Comparison of ENCODE assay signal across 12 cellular contexts in genomic region chr17:78715000-78715771, GRCh38.
DNase-seq lines count a peak whose midpoint lies in the region; ATAC-seq and TF ChIP-seq lines count a peak whose summit lies in the region.
"Had no signal": no experiment of that assay in that cellular context is flagged by ENCODE, and none has a peak within 500 bp of the region (broad histone marks: within the 10 kb centered on the region; RNA-seq: fewer than 3 reads in every experiment).

No MANE protein-coding gene starts in this region.

- H3K27ac Mint-ChIP-seq in activated naive CD4-positive, alpha-beta T cell treated with anti-CD3 and anti-CD28 coated beads, Interleukin-2, amount 50 U/mL, for 24 hours, result peak overlapping the region; percentile 95
- H3K27ac Mint-ChIP-seq in activated CD4-positive, alpha-beta memory T cell treated with anti-CD3 and anti-CD28 coated beads for 36 hours, result peak overlapping the region; percentile 85
- H3K27ac Mint-ChIP-seq: neural progenitor cell had no signal

- H3K36me3 Mint-ChIP-seq in activated naive CD4-positive, alpha-beta T cell treated with anti-CD3 and anti-CD28 coated beads, Interleukin-2, amount 50 U/mL, for 24 hours, result no peaks in the 10 kb centered on the region
- H3K36me3 Mint-ChIP-seq in activated CD4-positive, alpha-beta memory T cell treated with anti-CD3 and anti-CD28 coated beads for 36 hours, result peaks cover 1% of the 10 kb centered on the region
- H3K36me3 Mint-ChIP-seq: neural progenitor cell had no signal

- TF ChIP-seq CTCF in upper lobe of left lung (IDR thresholded peaks at IDR 0.05) (no peak), GM10266 (IDR thresholded peaks at IDR 0.05; ENCODE audit: control insufficient read depth, insufficient read depth, low read depth, missing control alignments) (no peak)

- no peak for DNase-seq in activated naive CD4-positive, alpha-beta T cell treated with anti-CD3 and anti-CD28 coated beads, Interleukin-2, amount 50 U/mL, for 16 hours
- DNase-seq in activated CD4-positive, alpha-beta memory T cell treated with anti-CD3 and anti-CD28 coated beads for 36 hours, result no peak
- DNase-seq in upper lobe of left lung (no peak), GM10266 (ENCODE audit: extremely low spot score) (no peak)
- DNase-seq: BE2C, SHP77 treated with DMSO at 0.1 percent for 48 hours had no signal

- H3K27ac ChIP-seq in layer of hippocampus (ENCODE audit: low read depth, low read length) (peak overlapping the region; percentile 94), upper lobe of left lung (peak overlapping the region in 3 of 4 donors; percentile 4 to 21 (median 17))
- H3K27ac ChIP-seq: neural progenitor cell, vagina had no signal

- H3K36me3 ChIP-seq in upper lobe of left lung, result no peaks in the 10 kb centered on the region
- H3K36me3 ChIP-seq: BE2C, neural progenitor cell, vagina had no signal

- peak overlapping the region; percentile 77 for H3K4me3 Mint-ChIP-seq in activated naive CD4-positive, alpha-beta T cell treated with anti-CD3 and anti-CD28 coated beads, Interleukin-2, amount 50 U/mL, for 24 hours
- H3K4me3 Mint-ChIP-seq in activated CD4-positive, alpha-beta memory T cell treated with anti-CD3 and anti-CD28 coated beads for 36 hours, result peak overlapping the region; percentile 40
- H3K4me3 Mint-ChIP-seq: neural progenitor cell had no signal

- H3K27me3 Mint-ChIP-seq in activated naive CD4-positive, alpha-beta T cell treated with anti-CD3 and anti-CD28 coated beads, Interleukin-2, amount 50 U/mL, for 24 hours, result no peaks in the 10 kb centered on the region
- no peaks in the 10 kb centered on the region for H3K27me3 Mint-ChIP-seq in activated CD4-positive, alpha-beta memory T cell treated with anti-CD3 and anti-CD28 coated beads for 36 hours

- no peak for TF ChIP-seq POLR2A in upper lobe of left lung (IDR thresholded peaks at IDR 0.05)

- no peaks in the 10 kb centered on the region for H3K9me3 Mint-ChIP-seq in activated naive CD4-positive, alpha-beta T cell treated with anti-CD3 and anti-CD28 coated beads, Interleukin-2, amount 50 U/mL, for 24 hours
- no peaks in the 10 kb centered on the region for H3K9me3 Mint-ChIP-seq in activated CD4-positive, alpha-beta memory T cell treated with anti-CD3 and anti-CD28 coated beads for 36 hours
- H3K9me3 Mint-ChIP-seq: neural progenitor cell had no signal

- CTCF ChIA-PET in activated CD4-positive, alpha-beta memory T cell treated with anti-CD3 and anti-CD28 coated beads for 36 hours (lab: Charles Lee), result interaction anchor here (0.8 to 1.0 kb wide), 2 partner anchors 8 to 303 kb away, joined by 3 to 4 read pairs; no protein-coding TSS in a partner anchor

- H3K4me1 ChIP-seq in upper lobe of left lung, result peaks cover 47 to 83% (median 57%) of the 10 kb centered on the region in 4 donors

- no peaks in the 10 kb centered on the region for H3K9me3 ChIP-seq in upper lobe of left lung
- H3K9me3 ChIP-seq: BE2C, vagina had no signal

- POLR2A ChIA-PET in activated CD4-positive, alpha-beta memory T cell treated with anti-CD3 and anti-CD28 coated beads for 36 hours (lab: Charles Lee), result interaction anchor here (2.1 to 3.6 kb wide), 2 partner anchors 11 to 21 kb away, joined by 10 to 12 read pairs; no protein-coding TSS in a partner anchor

- ATAC-seq in upper lobe of left lung (ENCODE audit: low FRiP score in 2 of 2) (no peak), HG03460 (IDR thresholded peaks at IDR 0.05; ENCODE audit: unreplicated experiment) (no peak), HG03521 (IDR thresholded peaks at IDR 0.05; ENCODE audit: unreplicated experiment) (no peak)

- no peak overlapping the region for H3K4me3 ChIP-seq in upper lobe of left lung
- H3K4me3 ChIP-seq: neural progenitor cell, vagina had no signal

- intact Hi-C loops in activated CD4-positive, alpha-beta memory T cell treated with anti-CD3 and anti-CD28 coated beads for 36 hours (cut with micrococcal nuclease), result loop anchor here (10.0 kb wide), 1 partner anchor 270 kb away; no protein-coding TSS in a partner anchor

- no peaks in the 10 kb centered on the region for H3K27me3 ChIP-seq in layer of hippocampus (ENCODE audit: control insufficient read depth, insufficient read depth, low read length)
- no peaks in the 10 kb centered on the region for H3K27me3 ChIP-seq in upper lobe of left lung
- H3K27me3 ChIP-seq: BE2C, neural progenitor cell, vagina had no signal

- H3K4me1 Mint-ChIP-seq in activated naive CD4-positive, alpha-beta T cell treated with anti-CD3 and anti-CD28 coated beads, Interleukin-2, amount 50 U/mL, for 24 hours, result peaks cover 95% of the 10 kb centered on the region
- H3K4me1 Mint-ChIP-seq in activated CD4-positive, alpha-beta memory T cell treated with anti-CD3 and anti-CD28 coated beads for 36 hours (ENCODE audit: low read depth), result peaks cover 89% of the 10 kb centered on the region

- TF ChIP-seq EP300 in upper lobe of left lung (IDR thresholded peaks at IDR 0.05), result no peak

- 70 to 71% methylated on average over 14 of the region's 14 CpGs for WGBS in upper lobe of left lung, 2 donors
